Comparison of ENCODE assay signal across 19 cellular contexts in the genomic region with DNA sequence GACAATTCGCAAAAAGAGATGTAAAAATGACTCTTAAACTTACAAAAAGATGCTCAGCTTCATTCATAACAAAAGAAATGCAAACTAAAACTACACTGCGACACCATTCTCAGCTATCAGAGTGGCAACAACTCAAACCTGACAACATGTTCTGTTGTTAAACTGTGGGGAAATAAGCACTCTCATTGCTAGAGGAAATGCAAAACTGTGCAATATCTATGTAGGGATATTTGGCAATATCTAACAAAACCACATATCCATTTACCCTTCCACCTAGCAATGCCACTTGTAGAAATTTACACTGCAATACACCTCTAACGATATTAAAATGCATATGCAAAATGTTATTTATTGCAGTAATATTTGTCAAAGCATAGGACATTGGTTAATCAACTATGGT.
"Had no signal": no experiment of that assay in that cellular context is flagged by ENCODE, and none has a peak within 500 bp of the region (broad histone marks: within the 10 kb centered on the region; RNA-seq: fewer than 3 reads in every experiment).

No MANE protein-coding gene starts in this region.

- DNase-seq: activated CD4-positive, alpha-beta T cell treated with anti-CD3 and anti-CD28 coated beads, Interleukin-2, amount 10 ng/mL, durations not matched to agents 24 days and 14 days; activated CD8-positive, alpha-beta T cell treated with anti-CD3 and anti-CD28 coated beads for 36 hours; activated naive CD4-positive, alpha-beta T cell; activated naive CD8-positive, alpha-beta T cell treated with anti-CD3 and anti-CD28 coated beads for 36 hours; activated T-cell treated with anti-CD3 and anti-CD28 coated beads, Interleukin-2, amount 50 U/mL, for 1 hour; amygdala; body of pancreas; dermis blood vessel endothelial cell; effector memory CD8-positive, alpha-beta T cell; esophagus squamous epithelium; heart right ventricle; left ventricle myocardium inferior; stimulated activated CD4-positive, alpha-beta T cell treated with anti-CD3 and anti-CD28 coated beads, Interleukin-2, amount 100 ng/mL, for 24 hours; stimulated activated naive CD4-positive, alpha-beta T cell treated with Interleukin-2 at 50 U/mL for 16 hours; substantia nigra; tibial artery had no signal

- H3K36me3 Mint-ChIP-seq: activated naive CD8-positive, alpha-beta T cell treated with anti-CD3 and anti-CD28 coated beads for 36 hours; memory B cell had no signal

- H3K4me3 ChIP-seq: body of pancreas, esophagus squamous epithelium, heart right ventricle, left ventricle myocardium inferior, tibial artery had no signal

- H3K27ac ChIP-seq: body of pancreas, esophagus squamous epithelium, heart right ventricle, left ventricle myocardium inferior, tibial artery had no signal

- H3K4me3 Mint-ChIP-seq: activated CD4-positive, alpha-beta T cell treated with anti-CD3 and anti-CD28 coated beads, Interleukin-2, amount 10 ng/mL, durations not matched to agents 24 days and 14 days; activated CD8-positive, alpha-beta T cell treated with anti-CD3 and anti-CD28 coated beads for 36 hours; activated naive CD8-positive, alpha-beta T cell treated with anti-CD3 and anti-CD28 coated beads for 36 hours; activated T-helper 17 cell treated with anti-CD3 and anti-CD28 coated beads, Interleukin-2, amount 50 U/mL, for 72 hours; effector memory CD8-positive, alpha-beta T cell; memory B cell had no signal

- H3K36me3 ChIP-seq: esophagus squamous epithelium, heart right ventricle, left ventricle myocardium inferior, tibial artery had no signal

- H3K27me3 Mint-ChIP-seq: activated CD4-positive, alpha-beta T cell treated with anti-CD3 and anti-CD28 coated beads, Interleukin-2, amount 10 ng/mL, durations not matched to agents 24 days and 14 days; activated CD8-positive, alpha-beta T cell treated with anti-CD3 and anti-CD28 coated beads for 36 hours; activated naive CD8-positive, alpha-beta T cell treated with anti-CD3 and anti-CD28 coated beads for 36 hours; activated T-helper 17 cell treated with anti-CD3 and anti-CD28 coated beads, Interleukin-2, amount 50 U/mL, for 72 hours; effector memory CD8-positive, alpha-beta T cell; memory B cell; progenitor cell of endocrine pancreas had no signal

- H3K9me3 Mint-ChIP-seq: activated CD4-positive, alpha-beta T cell treated with anti-CD3 and anti-CD28 coated beads, Interleukin-2, amount 10 ng/mL, durations not matched to agents 24 days and 14 days; activated CD8-positive, alpha-beta T cell treated with anti-CD3 and anti-CD28 coated beads for 36 hours; activated naive CD8-positive, alpha-beta T cell treated with anti-CD3 and anti-CD28 coated beads for 36 hours; activated T-helper 17 cell treated with anti-CD3 and anti-CD28 coated beads, Interleukin-2, amount 50 U/mL, for 72 hours; effector memory CD8-positive, alpha-beta T cell; memory B cell had no signal

- H3K27me3 ChIP-seq: body of pancreas, esophagus squamous epithelium, tibial artery had no signal

- H3K9me3 ChIP-seq: body of pancreas, esophagus squamous epithelium, heart right ventricle, left ventricle myocardium inferior, tibial artery had no signal

- H3K27ac Mint-ChIP-seq: activated CD4-positive, alpha-beta T cell treated with anti-CD3 and anti-CD28 coated beads, Interleukin-2, amount 10 ng/mL, durations not matched to agents 24 days and 14 days; activated CD8-positive, alpha-beta T cell treated with anti-CD3 and anti-CD28 coated beads for 36 hours; activated naive CD8-positive, alpha-beta T cell treated with anti-CD3 and anti-CD28 coated beads for 36 hours; activated T-helper 17 cell treated with anti-CD3 and anti-CD28 coated beads, Interleukin-2, amount 50 U/mL, for 72 hours; effector memory CD8-positive, alpha-beta T cell; memory B cell; progenitor cell of endocrine pancreas had no signal
